ENCODE assay signal across 13 cellular contexts in genomic region chr10:34396669-34397068, GRCh38.
"Had no signal": no experiment of that assay in that cellular context is flagged by ENCODE, and none has a peak within 500 bp of the region (broad histone marks: within the 10 kb centered on the region; RNA-seq: fewer than 3 reads in every experiment).

No MANE protein-coding gene starts in this region.

- H3K36me3 Mint-ChIP-seq: activated naive CD4-positive, alpha-beta T cell treated with anti-CD3 and anti-CD28 coated beads, Interleukin-2, amount 10 ng/mL, durations not matched to agents 7 days and 5 days; WTC11 had no signal

- H3K4me2 ChIP-seq: smooth muscle cell had no signal

- DNase-seq: activated CD4-positive, alpha-beta T cell treated with anti-CD3 and anti-CD28 coated beads for 48 hours; activated naive CD4-positive, alpha-beta T cell treated with anti-CD3 and anti-CD28 coated beads, Interleukin-2, amount 10 ng/mL, durations not matched to agents 7 days and 5 days; body of pancreas; cortex of kidney; effector CD8-positive, alpha-beta T cell; midbrain; right cardiac atrium had no signal

- H3K9me3 Mint-ChIP-seq: activated naive CD4-positive, alpha-beta T cell treated with anti-CD3 and anti-CD28 coated beads, Interleukin-2, amount 10 ng/mL, durations not matched to agents 7 days and 5 days; central memory CD8-positive, alpha-beta T cell; WTC11 had no signal

- H3K4me3 Mint-ChIP-seq: activated naive CD4-positive, alpha-beta T cell treated with anti-CD3 and anti-CD28 coated beads, Interleukin-2, amount 10 ng/mL, durations not matched to agents 7 days and 5 days; central memory CD8-positive, alpha-beta T cell; WTC11 had no signal

- H3K9me3 ChIP-seq: body of pancreas, tibial nerve, vagina had no signal

- H3K27ac Mint-ChIP-seq: activated naive CD4-positive, alpha-beta T cell treated with anti-CD3 and anti-CD28 coated beads, Interleukin-2, amount 10 ng/mL, durations not matched to agents 7 days and 5 days; progenitor cell of endocrine pancreas had no signal

- H3K4me1 Mint-ChIP-seq: activated naive CD4-positive, alpha-beta T cell treated with anti-CD3 and anti-CD28 coated beads, Interleukin-2, amount 10 ng/mL, durations not matched to agents 7 days and 5 days; central memory CD8-positive, alpha-beta T cell had no signal

- H3K27me3 ChIP-seq: body of pancreas, tibial nerve, vagina had no signal

- ATAC-seq: body of pancreas, WTC11 had no signal

- H3K4me1 ChIP-seq: vagina had no signal

- H3K4me3 ChIP-seq: body of pancreas, smooth muscle cell, tibial nerve, vagina had no signal

- H3K27ac ChIP-seq: body of pancreas, vagina had no signal

- H3K27me3 Mint-ChIP-seq: activated naive CD4-positive, alpha-beta T cell treated with anti-CD3 and anti-CD28 coated beads, Interleukin-2, amount 10 ng/mL, durations not matched to agents 7 days and 5 days; central memory CD8-positive, alpha-beta T cell; progenitor cell of endocrine pancreas had no signal
